13 cellular contexts compared by ENCODE assay signal in genomic region chr5:61440086-61440485, GRCh38.
A peak's percentile ranks its signal among the peaks of the same experiment; 100 is the strongest.
DNase-seq lines count a peak whose midpoint lies in the region; ATAC-seq, FAIRE-seq and TF ChIP-seq lines count a peak whose summit lies in the region.
"Had no signal": no experiment of that assay in that cellular context is flagged by ENCODE, and none has a peak within 500 bp of the region (broad histone marks: within the 10 kb centered on the region; RNA-seq: fewer than 3 reads in every experiment).

No MANE protein-coding gene starts in this region.

- H3K4me1 ChIP-seq in RWPE2 (ENCODE audit: insufficient read depth, poor library complexity, severe bottlenecking): peaks cover 24% of the 10 kb centered on the region
- no peaks in the 10 kb centered on the region for H3K4me1 ChIP-seq in CD4-positive, alpha-beta memory T cell (ENCODE audit: insufficient read depth, low read length)
- H3K4me1 ChIP-seq: HAP-1 had no signal

- POLR2A ChIA-PET in CD4-positive, alpha-beta memory T cell (lab: Charles Lee; ENCODE audit: partially characterized antibody): no interaction called here

- H3K4me3 Mint-ChIP-seq in glutamatergic neuron (ENCODE audit: unreplicated experiment): no peak overlapping the region
- no peak overlapping the region for H3K4me3 Mint-ChIP-seq in CD4-positive, alpha-beta memory T cell

- intact Hi-C loops in CD4-positive, alpha-beta memory T cell (cut with micrococcal nuclease): no loop called here

- H3K36me3 Mint-ChIP-seq in glutamatergic neuron (ENCODE audit: unreplicated experiment): peaks cover 19% of the 10 kb centered on the region
- H3K36me3 Mint-ChIP-seq in CD4-positive, alpha-beta memory T cell: peaks cover 21 to 22% of the 10 kb centered on the region in 2 donors

- H3K4me3 ChIP-seq in RWPE2 (ENCODE audit: severe bottlenecking) (no peak overlapping the region), bronchial epithelial cell (ENCODE audit: low read depth, low read length) (no peak overlapping the region), retinal pigment epithelial cell (ENCODE audit: low read length) (no peak overlapping the region)
- no peak overlapping the region for H3K4me3 ChIP-seq in CD4-positive, alpha-beta memory T cell (ENCODE audit: low read length in 2 of 2)
- H3K4me3 ChIP-seq: HAP-1 had no signal

- H3K36me3 ChIP-seq in RWPE2 (ENCODE audit: low read depth): no peaks in the 10 kb centered on the region
- no peaks in the 10 kb centered on the region for H3K36me3 ChIP-seq in bronchial epithelial cell (ENCODE audit: control insufficient read depth, insufficient read depth, low read length)
- no peaks in the 10 kb centered on the region for H3K36me3 ChIP-seq in CD4-positive, alpha-beta memory T cell (ENCODE audit: insufficient read depth, low read length)
- H3K36me3 ChIP-seq: HAP-1 had no signal

- H3K9me3 Mint-ChIP-seq in glutamatergic neuron (ENCODE audit: unreplicated experiment): peaks cover 9% of the 10 kb centered on the region
- peaks cover 0 to 51% (median 32%) of the 10 kb centered on the region in 8 donors for H3K9me3 Mint-ChIP-seq in CD4-positive, alpha-beta memory T cell

- H3K27me3 Mint-ChIP-seq in glutamatergic neuron (ENCODE audit: unreplicated experiment): no peaks in the 10 kb centered on the region
- no peaks in the 10 kb centered on the region for H3K27me3 Mint-ChIP-seq in CD4-positive, alpha-beta memory T cell

- FAIRE-seq in bronchial epithelial cell (lab: Jason Lieb, UNC): no peak
- FAIRE-seq: A204.1, H1, HepG2 had no signal

- ATAC-seq in RWPE2 (ENCODE audit: low read depth): no peak
- ATAC-seq: HepG2 had no signal

- H3K27ac Mint-ChIP-seq in glutamatergic neuron (ENCODE audit: unreplicated experiment): no peak overlapping the region
- no peak overlapping the region for H3K27ac Mint-ChIP-seq in CD4-positive, alpha-beta memory T cell

- H3K27ac ChIP-seq in RWPE2 (ENCODE audit: poor library complexity, severe bottlenecking) (peak overlapping the region; percentile 51), epithelial cell of prostate (peak overlapping the region; percentile 57)
- no peak overlapping the region for H3K27ac ChIP-seq in CD4-positive, alpha-beta memory T cell (ENCODE audit: low read depth, low read length)

- TF ChIP-seq CTCF in RWPE2 (IDR thresholded peaks at IDR 0.05; ENCODE audit: poor library complexity, severe bottlenecking): no peak
- no peak for TF ChIP-seq CTCF in bronchial epithelial cell (IDR thresholded peaks at IDR 0.05; ENCODE audit: insufficient read depth, low read length, severe bottlenecking)
- no peak for TF ChIP-seq CTCF in retinal pigment epithelial cell (conservative IDR thresholded peaks at IDR 0.05; ENCODE audit: low read depth, low read length)
- TF ChIP-seq CTCF in glutamatergic neuron (IDR thresholded peaks at IDR 0.05; ENCODE audit: partially characterized antibody, unreplicated experiment): no peak

- CTCF ChIA-PET in CD4-positive, alpha-beta memory T cell (lab: Charles Lee; ENCODE audit: partially characterized antibody): interaction anchor here (0.7 to 0.9 kb wide), 2 partner anchors 10 to 420 kb away, joined by 3 read pairs; no protein-coding TSS in a partner anchor

- no peak for DNase-seq in RWPE2 (ENCODE audit: low spot score)
- peak; percentile 25 for DNase-seq in bronchial epithelial cell (ENCODE audit: low read depth)
- no peak for DNase-seq in epithelial cell of prostate (ENCODE audit: low read depth, low spot score)
- peak; percentile 74 for DNase-seq in retinal pigment epithelial cell (ENCODE audit: low read depth)
- DNase-seq in NCI-H1436 treated with DMSO at 0.1 percent for 48 hours (lab: John Stamatoyannopoulos, UW): no peak
- DNase-seq in glutamatergic neuron: no peak
- no peak for DNase-seq in CD4-positive, alpha-beta memory T cell
- DNase-seq: DMS53, GF-D8 had no signal

- peaks cover 14% of the 10 kb centered on the region for H3K4me1 Mint-ChIP-seq in glutamatergic neuron (ENCODE audit: low read depth, unreplicated experiment)
- peaks cover 0 to 5% (median 2%) of the 10 kb centered on the region in 4 donors for H3K4me1 Mint-ChIP-seq in CD4-positive, alpha-beta memory T cell

- no peaks in the 10 kb centered on the region for H3K9me3 ChIP-seq in RWPE2 (ENCODE audit: severe bottlenecking)
- peaks cover 0 to 15% of the 10 kb centered on the region in 2 donors for H3K9me3 ChIP-seq in CD4-positive, alpha-beta memory T cell (ENCODE audit: control insufficient read depth in 1 of 2, low read length in 2 of 2)
- H3K9me3 ChIP-seq: HAP-1 had no signal

- H3K27me3 ChIP-seq in RWPE2 (ENCODE audit: insufficient read depth, poor library complexity, severe bottlenecking): no peaks in the 10 kb centered on the region
- no peaks in the 10 kb centered on the region for H3K27me3 ChIP-seq in bronchial epithelial cell (ENCODE audit: control insufficient read depth, insufficient read depth, low read length)
- no peaks in the 10 kb centered on the region for H3K27me3 ChIP-seq in CD4-positive, alpha-beta memory T cell (ENCODE audit: insufficient read depth, low read length)

Comparison
In these comparisons a context has a peak if more than half of its experiments do, and no peak if none do; other contexts are left out.
1. DNase-seq: peak in bronchial epithelial cell (single experiment) and retinal pigment epithelial cell (single experiment); none in RWPE2 (single experiment), epithelial cell of prostate (single experiment), NCI-H1436 treated with DMSO at 0.1 percent for 48 hours (single experiment), glutamatergic neuron (single experiment) and CD4-positive, alpha-beta memory T cell (0 of 5).